In genomic region chr1:227318003-227318851, GRCh38 we compare ENCODE assay signal across 8 cellular contexts. TPM values are rescaled to one million over a fixed set of nuclear protein-coding genes. Genes with fewer than 3 reads are reported as not detected.
DNase-seq lines count a peak whose midpoint lies in the region; ATAC-seq, FAIRE-seq and TF ChIP-seq lines count a peak whose summit lies in the region.

CDC42BPA (minus strand) TSS chr1:227318492; CDS start chr1:227317182, 1,310 bp downstream.

- peaks cover 6% of the 10 kb centered on the region for H4K20me1 ChIP-seq in fibroblast of lung (ENCODE audit: control insufficient read depth, extremely low read depth, insufficient read depth, low read length)

- peaks cover 43% of the 10 kb centered on the region for H3K79me2 ChIP-seq in fibroblast of lung (ENCODE audit: control insufficient read depth, insufficient read depth, low read length)

- no peaks in the 10 kb centered on the region for H3K36me3 ChIP-seq in fibroblast of lung (ENCODE audit: control insufficient read depth, insufficient read depth, low read length)
- H3K36me3 ChIP-seq in mucosa of stomach (ENCODE audit: control insufficient read depth, insufficient read depth, low read length): no peaks in the 10 kb centered on the region
- no peaks in the 10 kb centered on the region for H3K36me3 ChIP-seq in subcutaneous abdominal adipose tissue (ENCODE audit: control insufficient read depth in 5 of 5, insufficient read depth in 5 of 5, low read length in 5 of 5)

- peak within 1 kb of the TSS; percentile 78 for H2AFZ ChIP-seq in fibroblast of lung (ENCODE audit: low read length)

- no peaks in the 10 kb centered on the region for H3K4me1 ChIP-seq in fibroblast of lung (ENCODE audit: control insufficient read depth, extremely low read depth, insufficient read depth, low read length)
- peaks cover 36% of the 10 kb centered on the region for H3K4me1 ChIP-seq in mucosa of stomach (ENCODE audit: control insufficient read depth, insufficient read depth, low read length)
- peaks cover 0 to 40% (median 24%) of the 10 kb centered on the region in 5 donors for H3K4me1 ChIP-seq in subcutaneous abdominal adipose tissue (ENCODE audit: control insufficient read depth in 5 of 5, insufficient read depth in 5 of 5, low read length in 5 of 5)

- TF ChIP-seq CTCF in fibroblast of lung (conservative IDR thresholded peaks at IDR 0.05 in 1 of 2, IDR thresholded peaks at IDR 0.05 in 1 of 2; ENCODE audit: low read depth in 1 of 2, low read length in 2 of 2): no peak

- peak within 1 kb of the TSS; percentile 81 to 94 (median 90) for H3K4me3 ChIP-seq in fibroblast of lung (replicated peaks in 1 of 4; ENCODE audit: control extremely low read depth in 1 of 4, insufficient read depth in 1 of 4, low read depth in 3 of 4, low read length in 4 of 4)
- H3K4me3 ChIP-seq in mucosa of stomach (ENCODE audit: low read length): peak within 1 kb of the TSS; percentile 33
- H3K4me3 ChIP-seq in subcutaneous abdominal adipose tissue (ENCODE audit: low read depth in 1 of 5, low read length in 5 of 5): peak within 1 kb of the TSS; percentile 81 to 91 (median 90)

- FAIRE-seq in G401.6 (lab: Jason Lieb, UNC): peak; percentile 21

- ATAC-seq in HG03066 (IDR thresholded peaks at IDR 0.05; ENCODE audit: low read depth, unreplicated experiment): peak; percentile 36
- no peak for ATAC-seq in HG03045 (IDR thresholded peaks at IDR 0.05; ENCODE audit: unreplicated experiment)

- peak within 1 kb of the TSS; percentile 80 for H3K27ac ChIP-seq in fibroblast of lung (ENCODE audit: insufficient read depth, low read length)
- H3K27ac ChIP-seq in subcutaneous abdominal adipose tissue (ENCODE audit: low read depth, low read length): peak within 1 kb of the TSS; percentile 92

- DNase-seq in NCI-H69 (lab: John Stamatoyannopoulos, UW) (peak; percentile 95), fibroblast of lung (ENCODE audit: low read depth in 2 of 2) (peak; percentile 88 to 90)
- DNase-seq in activated T-cell treated with anti-CD3 and anti-CD28 coated beads, Interleukin-2, amount 50 U/mL, for 48 hours: peak; percentile 53 to 59

- H3K9ac ChIP-seq in fibroblast of lung (ENCODE audit: insufficient read depth, low read length) (peak within 1 kb of the TSS; percentile 82), mucosa of stomach (ENCODE audit: low read length) (peak within 1 kb of the TSS; percentile 94), subcutaneous abdominal adipose tissue (ENCODE audit: low read length in 5 of 5) (peak within 1 kb of the TSS; percentile 70 to 89 (median 84))

- H3K27me3 ChIP-seq in fibroblast of lung (ENCODE audit: control insufficient read depth, insufficient read depth, low read length) (no peaks in the 10 kb centered on the region), mucosa of stomach (ENCODE audit: control insufficient read depth, insufficient read depth, low read length) (no peaks in the 10 kb centered on the region), subcutaneous abdominal adipose tissue (ENCODE audit: control insufficient read depth in 5 of 5, insufficient read depth in 4 of 5, low read length in 5 of 5) (no peaks in the 10 kb centered on the region)

- H3K4me2 ChIP-seq in fibroblast of lung (ENCODE audit: extremely low read depth, insufficient read depth, low read length): peak within 1 kb of the TSS; percentile 89

- H3K9me3 ChIP-seq in fibroblast of lung (ENCODE audit: control insufficient read depth, insufficient read depth, low read depth, low read length) (no peaks in the 10 kb centered on the region), mucosa of stomach (ENCODE audit: control insufficient read depth, low read length) (no peaks in the 10 kb centered on the region), subcutaneous abdominal adipose tissue (ENCODE audit: control insufficient read depth in 5 of 5, low read length in 5 of 5) (no peaks in the 10 kb centered on the region)

RNA-seq across cellular contexts. Expression of gene CDC42BPA, which starts in this region (rescaled TPM):
- total RNA-seq in fibroblast of lung: 55.0 and 77.1 TPM in 2 replicates
- 20.9 and 26.4 TPM in 2 replicates for polyA plus RNA-seq in fibroblast of lung
- polyA plus RNA-seq in fibroblast of lung (2012): 16.1 and 21.8 TPM in 2 replicates
- polyA minus RNA-seq in fibroblast of lung (ENCODE audit: low replicate concordance): 13.4 and 13.9 TPM in 2 replicates

Comparison
In these comparisons a context has a peak if more than half of its experiments do, and no peak if none do; other contexts are left out.
1. H3K4me3 ChIP-seq: peak in every context shown above with its lines; median percentile 90 in fibroblast of lung; 90 in subcutaneous abdominal adipose tissue; 33 in mucosa of stomach.